8 cellular contexts compared by ENCODE assay signal in the genomic region with DNA sequence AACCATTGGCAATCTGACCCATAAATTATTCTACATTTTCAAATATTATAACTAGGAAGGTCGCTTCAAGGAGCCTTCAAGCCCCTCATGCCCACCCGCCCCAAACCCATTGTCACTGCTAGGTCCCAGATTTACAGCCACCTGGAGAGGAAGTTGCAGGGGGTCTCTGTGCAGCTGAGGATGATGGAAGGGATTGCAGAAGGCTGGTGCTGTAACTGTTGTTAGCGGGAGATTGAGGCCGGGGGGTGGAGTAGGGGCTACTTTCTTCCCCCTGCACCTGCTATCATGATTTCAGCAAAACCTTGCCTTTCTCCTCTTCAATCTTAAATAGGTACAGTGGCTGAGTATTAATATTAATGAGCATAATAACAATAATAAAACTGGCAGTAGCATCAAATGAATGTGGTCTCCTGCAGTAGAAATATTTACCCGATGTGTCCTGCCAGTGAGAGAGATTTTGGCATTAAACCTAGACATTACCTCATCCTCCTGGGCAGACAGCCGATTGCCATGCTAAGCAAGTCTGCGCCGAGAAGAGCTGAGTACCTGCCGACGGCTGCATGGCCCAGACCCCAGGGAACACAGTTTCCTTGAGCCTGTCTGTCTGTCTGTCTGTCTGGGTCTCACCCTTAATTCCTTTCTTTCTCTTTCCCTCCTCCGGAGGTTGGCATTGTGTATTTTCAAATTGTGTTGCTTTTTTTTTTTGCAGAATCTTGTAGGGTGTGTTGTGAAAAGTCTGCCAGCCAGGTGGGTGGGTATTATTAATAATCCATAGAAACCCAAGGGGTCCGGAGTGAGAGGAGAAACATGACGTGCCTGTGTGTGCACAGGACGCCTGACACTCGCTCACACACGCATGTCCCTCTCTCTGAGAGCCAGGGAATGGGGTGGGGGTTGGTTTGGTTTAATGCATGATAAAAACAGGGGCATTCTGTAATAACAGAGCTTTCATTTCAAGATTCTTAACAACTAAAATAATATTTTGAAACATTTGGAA.
A peak's percentile ranks its signal among the peaks of the same experiment; 100 is the strongest.
DNase-seq lines count a peak whose midpoint lies in the region; ATAC-seq and TF ChIP-seq lines count a peak whose summit lies in the region.

No MANE protein-coding gene starts in this region.

- peaks cover 4% of the 10 kb centered on the region for H3F3A ChIP-seq in neural progenitor cell (ENCODE audit: low read depth)

- H3K27ac ChIP-seq in DND-41 (ENCODE audit: low read length) (0 out of 2 replicates have a peak overlapping the region, but pooled peaks have one; percentile 8), neural progenitor cell (no peak overlapping the region)

- ATAC-seq in DND-41 (ENCODE audit: insufficient read depth, low read depth) (peak; percentile 62), esophagus mucosa (peak; percentile 44), HG03196 (IDR thresholded peaks at IDR 0.05; ENCODE audit: unreplicated experiment) (no peak), HG02870 (IDR thresholded peaks at IDR 0.05; ENCODE audit: unreplicated experiment) (no peak)

- H3K9ac ChIP-seq in DND-41 (ENCODE audit: low read depth, low read length) (no peak overlapping the region), neural progenitor cell (no peak overlapping the region)

- DNase-seq in DND-41 (peak; percentile 38), NCI-H446 (lab: John Stamatoyannopoulos, UW) (peak; percentile 24 to 34), neural progenitor cell (ENCODE audit: low spot score) (no peak), NCI-H2227 treated with DMSO at 0.1 percent for 48 hours (lab: John Stamatoyannopoulos, UW) (no peak), ecto neural progenitor cell (ENCODE audit: low spot score) (no peak)

- H3K36me3 Mint-ChIP-seq in neural progenitor cell, result peaks cover 17% of the 10 kb centered on the region

- H3K4me3 ChIP-seq in DND-41 (ENCODE audit: low read depth in 1 of 2, low read length in 2 of 2), result no peak overlapping the region
- peak overlapping the region; percentile 33 for H3K4me3 ChIP-seq in neural progenitor cell

- H3K9me3 ChIP-seq in DND-41 (ENCODE audit: insufficient read depth, low read length, severe bottlenecking) (no peaks in the 10 kb centered on the region), neural progenitor cell (ENCODE audit: low read depth) (no peaks in the 10 kb centered on the region)

- peaks cover 22% of the 10 kb centered on the region for H3K9me3 Mint-ChIP-seq in neural progenitor cell

- H3K27me3 ChIP-seq in DND-41 (ENCODE audit: insufficient read depth, low read length, poor library complexity) (no peaks in the 10 kb centered on the region), neural progenitor cell (peaks cover 31% of the 10 kb centered on the region)

- H3K4me1 ChIP-seq in DND-41 (ENCODE audit: insufficient read depth, low read length) (peaks cover 32% of the 10 kb centered on the region), neural progenitor cell (peaks cover 14% of the 10 kb centered on the region)

- H3K27ac Mint-ChIP-seq in neural progenitor cell, result peak overlapping the region; percentile 18

- peaks cover 12% of the 10 kb centered on the region for H3K27me3 Mint-ChIP-seq in neural progenitor cell (ENCODE audit: insufficient read depth, low read depth)

- H4K20me1 ChIP-seq in DND-41 (ENCODE audit: insufficient read depth, low read length) (peaks cover 46% of the 10 kb centered on the region), neural progenitor cell (ENCODE audit: low read depth) (no peaks in the 10 kb centered on the region)

- H2AFZ ChIP-seq in DND-41 (ENCODE audit: low read depth, low read length) (no peak overlapping the region), neural progenitor cell (replicated peaks) (peak overlapping the region; percentile 66)

- peaks cover 84% of the 10 kb centered on the region for H3K36me3 ChIP-seq in DND-41 (ENCODE audit: insufficient read depth, low read length)
- no peaks in the 10 kb centered on the region for H3K36me3 ChIP-seq in neural progenitor cell

- H3K4me1 Mint-ChIP-seq in neural progenitor cell, result peaks cover 38% of the 10 kb centered on the region

- H3K4me2 ChIP-seq in DND-41 (ENCODE audit: insufficient read depth, low read length), result no peak overlapping the region
- peak overlapping the region; percentile 73 for H3K4me2 ChIP-seq in neural progenitor cell

- peaks cover 74% of the 10 kb centered on the region for H3K79me2 ChIP-seq in DND-41 (ENCODE audit: insufficient read depth, low read length)
- no peaks in the 10 kb centered on the region for H3K79me2 ChIP-seq in neural progenitor cell (ENCODE audit: low read depth)

- TF ChIP-seq CTCF in DND-41 (IDR thresholded peaks at IDR 0.05; ENCODE audit: borderline replicate concordance, extremely low read depth, low read length, poor library complexity, severe bottlenecking), result no peak
- no peak for TF ChIP-seq CTCF in neural progenitor cell (IDR thresholded peaks at IDR 0.05)

- no peak overlapping the region for H3K4me3 Mint-ChIP-seq in neural progenitor cell

Comparison
In these comparisons a context has a peak if more than half of its experiments do, and no peak if none do; other contexts are left out.
1. ATAC-seq: peak in DND-41 (single experiment) and esophagus mucosa (single experiment); none in HG03196 (single experiment) and HG02870 (single experiment).
2. DNase-seq: peak in DND-41 (single experiment) and NCI-H446 (2 of 2); none in neural progenitor cell (single experiment), NCI-H2227 treated with DMSO at 0.1 percent for 48 hours (single experiment) and ecto neural progenitor cell (single experiment).